Comparison of ENCODE assay signal across 12 cellular contexts in the genomic region with DNA sequence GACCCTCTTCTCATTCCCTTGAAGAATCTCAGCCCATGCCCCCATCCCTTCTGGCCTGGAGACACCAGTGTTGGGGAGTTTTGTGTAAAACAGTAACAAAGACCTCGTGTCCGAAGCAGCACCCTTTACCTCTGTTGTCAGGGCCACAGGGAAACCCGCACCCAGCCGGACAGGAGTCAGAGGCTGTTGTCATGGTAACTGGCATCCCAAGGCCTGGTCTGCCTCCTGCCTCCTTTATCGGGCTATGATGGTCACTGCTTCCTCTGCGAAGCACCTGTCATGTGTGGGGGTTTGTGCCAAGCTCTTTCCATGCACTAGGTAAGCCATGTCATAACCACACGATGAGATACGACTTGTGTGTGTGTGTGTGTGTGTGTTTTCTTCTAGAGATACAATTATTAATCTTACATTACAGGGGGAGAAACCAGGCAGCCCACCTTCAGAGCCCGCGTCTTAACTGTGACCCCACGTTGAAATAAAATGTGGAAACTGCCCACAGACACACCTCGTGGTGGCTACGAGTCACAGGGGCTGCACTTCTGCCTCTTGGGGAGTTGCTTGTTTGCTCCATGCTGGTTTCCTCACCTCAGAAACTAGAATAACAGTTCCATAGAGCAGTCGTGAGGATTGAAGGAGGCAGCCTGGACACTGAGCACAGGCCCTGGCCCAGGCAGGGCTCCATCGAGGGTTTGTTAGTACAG. TPM values are rescaled to one million over a fixed set of nuclear protein-coding genes. Genes with fewer than 3 reads are reported as not detected.
A peak's percentile ranks its signal among the peaks of the same experiment; 100 is the strongest.
DNase-seq lines count a peak whose midpoint lies in the region; ATAC-seq and TF ChIP-seq lines count a peak whose summit lies in the region.
"Had no signal": no experiment of that assay in that cellular context is flagged by ENCODE, and none has a peak within 500 bp of the region (broad histone marks: within the 10 kb centered on the region; RNA-seq: fewer than 3 reads in every experiment).

No MANE protein-coding gene starts in this region.

- peak overlapping the region; percentile 92 for H3K27ac Mint-ChIP-seq in CD8-positive, alpha-beta T cell
- H3K27ac Mint-ChIP-seq in neural crest cell (ENCODE audit: unreplicated experiment) = peak overlapping the region; percentile 71
- no peak overlapping the region for H3K27ac Mint-ChIP-seq in Caco-2 (ENCODE audit: unreplicated experiment)

- CTCF ChIA-PET in CD8-positive, alpha-beta T cell (lab: Charles Lee) = interaction anchor here (11.6 kb wide), 1 partner anchor 121 kb away, joined by 313 read pairs; no protein-coding TSS in a partner anchor
- CTCF ChIA-PET in Caco-2 (lab: Charles Lee) = interaction anchor here (0.6 kb wide), 1 partner anchor 120 kb away, joined by 4 read pairs; no protein-coding TSS in a partner anchor

- intact Hi-C loops in CD8-positive, alpha-beta T cell (cut with DNase I, micrococcal nuclease) = no loop called here
- intact Hi-C loops in Caco-2 (cut with micrococcal nuclease; ENCODE audit: unreplicated experiment) = no loop called here

- H3K4me3 Mint-ChIP-seq in CD8-positive, alpha-beta T cell = no peak overlapping the region
- H3K4me3 Mint-ChIP-seq in neural crest cell (no peak overlapping the region), Caco-2 (ENCODE audit: unreplicated experiment) (no peak overlapping the region)

- no peak overlapping the region for H3K4me3 ChIP-seq in CD8-positive, alpha-beta T cell (ENCODE audit: low read depth, low read length)
- H3K4me3 ChIP-seq in HL-60 (replicated peaks; ENCODE audit: insufficient read depth, low read length) = no peak overlapping the region
- no peak overlapping the region for H3K4me3 ChIP-seq in Caco-2 (ENCODE audit: low read depth, low read length)
- H3K4me3 ChIP-seq: tibial artery had no signal

- no peaks in the 10 kb centered on the region for H3K27me3 Mint-ChIP-seq in CD8-positive, alpha-beta T cell (ENCODE audit: low read depth)
- no peaks in the 10 kb centered on the region for H3K27me3 Mint-ChIP-seq in neural crest cell (ENCODE audit: low read depth)
- no peaks in the 10 kb centered on the region for H3K27me3 Mint-ChIP-seq in Caco-2 (ENCODE audit: insufficient read depth, unreplicated experiment)

- no peaks in the 10 kb centered on the region for H3K36me3 Mint-ChIP-seq in CD8-positive, alpha-beta T cell
- H3K36me3 Mint-ChIP-seq in neural crest cell (ENCODE audit: low read depth) (no peaks in the 10 kb centered on the region), Caco-2 (ENCODE audit: insufficient read depth, unreplicated experiment) (no peaks in the 10 kb centered on the region)

- no peak for DNase-seq in CD8-positive, alpha-beta T cell
- DNase-seq in HL-60 (ENCODE audit: low read depth in 1 of 2, low spot score in 1 of 2) (peak in 1 of 2 experiments; percentile 50), amniotic epithelial cell (ENCODE audit: low read depth) (peak; percentile 34), neural crest cell (ENCODE audit: low read depth, low spot score) (no peak), NCI-H1048 (lab: John Stamatoyannopoulos, UW) (no peak), Caco-2 (no peak), LoVo (ENCODE audit: low spot score) (no peak)
- DNase-seq: cortex of kidney; NCI-H2171; stimulated activated CD4-positive, alpha-beta T cell treated with anti-CD3 and anti-CD28 coated beads, Interleukin-12 subunit alpha, Interleukin-12 subunit beta, amount 100 ng/mL, for 4 hours; WERI-Rb-1 had no signal

- H3K4me1 ChIP-seq in CD8-positive, alpha-beta T cell (ENCODE audit: insufficient read depth, low read length) = peaks cover 22% of the 10 kb centered on the region
- H3K4me1 ChIP-seq in Caco-2 = no peaks in the 10 kb centered on the region
- H3K4me1 ChIP-seq: tibial artery had no signal

- no TSS peak for BruUV-seq in Caco-2 (replicated peaks; lab: Mats Ljungman, UMichigan)

- H3K9me3 ChIP-seq in CD8-positive, alpha-beta T cell (ENCODE audit: low read length) = no peaks in the 10 kb centered on the region
- no peaks in the 10 kb centered on the region for H3K9me3 ChIP-seq in Caco-2
- H3K9me3 ChIP-seq: tibial artery had no signal

- POLR2A ChIA-PET in CD8-positive, alpha-beta T cell (lab: Charles Lee) = interaction anchor here (2.1 kb wide), 1 partner anchor 14 kb away, joined by 8 read pairs; no protein-coding TSS in a partner anchor
- POLR2A ChIA-PET in Caco-2 (lab: Charles Lee) = interaction anchor here (0.6 kb wide), 1 partner anchor 172 kb away, joined by 3 read pairs; no protein-coding TSS in a partner anchor

- ATAC-seq in CD8-positive, alpha-beta T cell = no peak

- H3K27me3 ChIP-seq in CD8-positive, alpha-beta T cell (ENCODE audit: insufficient read depth, low read length) = no peaks in the 10 kb centered on the region
- H3K27me3 ChIP-seq in HL-60 (ENCODE audit: insufficient read depth, poor library complexity, severe bottlenecking) = no peaks in the 10 kb centered on the region
- H3K27me3 ChIP-seq in Caco-2 (replicated peaks; ENCODE audit: control insufficient read depth, insufficient read depth, low read length) = no peaks in the 10 kb centered on the region
- H3K27me3 ChIP-seq: tibial artery had no signal

- no peaks in the 10 kb centered on the region for H3K9me3 Mint-ChIP-seq in CD8-positive, alpha-beta T cell
- no peaks in the 10 kb centered on the region for H3K9me3 Mint-ChIP-seq in neural crest cell
- H3K9me3 Mint-ChIP-seq in Caco-2 (ENCODE audit: unreplicated experiment) = no peaks in the 10 kb centered on the region

- no peak overlapping the region for H3K27ac ChIP-seq in CD8-positive, alpha-beta T cell (ENCODE audit: low read depth, low read length)
- H3K27ac ChIP-seq in HL-60 (replicated peaks) = peak overlapping the region; percentile 92
- H3K27ac ChIP-seq: tibial artery, WERI-Rb-1 had no signal

- H3K4me1 Mint-ChIP-seq in CD8-positive, alpha-beta T cell (ENCODE audit: low read depth) = peaks cover 16% of the 10 kb centered on the region
- H3K4me1 Mint-ChIP-seq in neural crest cell (peaks cover 6% of the 10 kb centered on the region), Caco-2 (ENCODE audit: low read depth, unreplicated experiment) (no peaks in the 10 kb centered on the region)

- no peaks in the 10 kb centered on the region for H3K36me3 ChIP-seq in CD8-positive, alpha-beta T cell (ENCODE audit: insufficient read depth, low read length)
- H3K36me3 ChIP-seq in Caco-2 (ENCODE audit: control insufficient read depth, insufficient read depth, low read length) = no peaks in the 10 kb centered on the region
- H3K36me3 ChIP-seq: tibial artery, WERI-Rb-1 had no signal

- no peak for TF ChIP-seq CTCF in CD8-positive, alpha-beta T cell (IDR thresholded peaks at IDR 0.05)
- no peak for TF ChIP-seq CTCF in HL-60 (IDR thresholded peaks at IDR 0.05; ENCODE audit: insufficient read depth, low read length)
- no peak for TF ChIP-seq CTCF in neural crest cell (conservative IDR thresholded peaks at IDR 0.05)
- no peak for TF ChIP-seq CTCF in Caco-2 (IDR thresholded peaks at IDR 0.05; ENCODE audit: insufficient read depth in 1 of 2, low read depth in 1 of 2, low read length in 1 of 2, severe bottlenecking in 1 of 2, unreplicated experiment in 1 of 2)

RNA-seq across cellular contexts. Expression of a gene that starts 18.0 kb away (rescaled TPM):
- total RNA-seq in CD8-positive, alpha-beta T cell = not detected
- not detected in 2 replicates for total RNA-seq in neural crest cell
- total RNA-seq in Caco-2 (2022) = not detected in 2 replicates

RNA-seq across cellular contexts. Expression of a gene that starts 23.1 kb away (rescaled TPM):
- total RNA-seq in CD8-positive, alpha-beta T cell = not detected
- total RNA-seq in neural crest cell (not detected in 2 replicates), Caco-2 (2022) (not detected in 2 replicates)
